Comparison of ENCODE assay signal across 8 cellular contexts in the genomic region with DNA sequence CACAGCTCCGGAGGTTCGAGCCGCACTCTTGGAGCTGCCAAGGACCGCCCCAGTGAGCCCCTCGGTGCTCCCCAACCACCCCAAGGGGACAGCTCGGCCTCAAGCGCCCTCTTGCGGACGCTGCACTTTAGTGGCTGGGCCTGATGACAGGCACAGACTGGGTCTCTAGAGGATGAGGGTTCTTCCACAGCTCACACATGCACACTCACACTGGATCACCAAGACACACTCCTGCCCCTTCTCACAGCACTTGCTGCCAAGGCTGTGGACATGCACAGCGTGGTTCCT. TPM values are rescaled to one million over a fixed set of nuclear protein-coding genes. Genes with fewer than 3 reads are reported as not detected.
DNase-seq lines count a peak whose midpoint lies in the region; ATAC-seq and TF ChIP-seq lines count a peak whose summit lies in the region.

No MANE protein-coding gene starts in this region.

- peaks cover 13% of the 10 kb centered on the region for H3K4me1 Mint-ChIP-seq in activated CD8-positive, alpha-beta memory T cell treated with anti-CD3 and anti-CD28 coated beads, Interleukin-2, amount 10 ng/mL, durations not matched to agents 7 days and 5 days
- H3K4me1 Mint-ChIP-seq in progenitor cell of endocrine pancreas (ENCODE audit: low read depth): peaks cover 5% of the 10 kb centered on the region

- H3K27me3 Mint-ChIP-seq in activated CD8-positive, alpha-beta memory T cell treated with anti-CD3 and anti-CD28 coated beads, Interleukin-2, amount 10 ng/mL, durations not matched to agents 7 days and 5 days: peaks cover 43% of the 10 kb centered on the region
- peaks cover 63% of the 10 kb centered on the region for H3K27me3 Mint-ChIP-seq in progenitor cell of endocrine pancreas

- H3K9ac ChIP-seq in colonic mucosa (ENCODE audit: low read depth in 2 of 2, low read length in 2 of 2): no peak overlapping the region

- H3K9me3 Mint-ChIP-seq in activated CD8-positive, alpha-beta memory T cell treated with anti-CD3 and anti-CD28 coated beads, Interleukin-2, amount 10 ng/mL, durations not matched to agents 7 days and 5 days (ENCODE audit: low read depth): no peaks in the 10 kb centered on the region
- H3K9me3 Mint-ChIP-seq in progenitor cell of endocrine pancreas (ENCODE audit: low read depth): no peaks in the 10 kb centered on the region

- H3K27me3 ChIP-seq in colonic mucosa (peaks cover 13% of the 10 kb centered on the region), body of pancreas (peaks cover 0 to 6% of the 10 kb centered on the region in 2 donors)

- TF ChIP-seq POLR2A in body of pancreas (IDR thresholded peaks at IDR 0.05): no peak

- no peak overlapping the region for H3K4me3 ChIP-seq in colonic mucosa
- no peak overlapping the region for H3K4me3 ChIP-seq in body of pancreas

- intact Hi-C loops in colonic mucosa (cut with DNase I): no loop called here
- intact Hi-C loops in body of pancreas (cut with DNase I): no loop called here

- H3K4me1 ChIP-seq in colonic mucosa (no peaks in the 10 kb centered on the region), body of pancreas (peaks cover 31% of the 10 kb centered on the region)

- CTCF ChIA-PET in activated CD8-positive, alpha-beta memory T cell treated with anti-CD3 and anti-CD28 coated beads, Interleukin-2, amount 10 ng/mL, durations not matched to agents 7 days and 5 days (lab: Charles Lee): interaction anchor here (1.1 to 2.4 kb wide), 3 partner anchors 24 to 126 kb away, joined by 3 to 11 read pairs (median 3); no protein-coding TSS in a partner anchor

- H3K36me3 ChIP-seq in colonic mucosa: no peaks in the 10 kb centered on the region
- no peaks in the 10 kb centered on the region for H3K36me3 ChIP-seq in body of pancreas (replicated peaks in 1 of 2; ENCODE audit: insufficient read depth in 1 of 2, low read depth in 2 of 2)

- no peaks in the 10 kb centered on the region for H3K9me3 ChIP-seq in colonic mucosa
- H3K9me3 ChIP-seq in body of pancreas: no peaks in the 10 kb centered on the region

- H3K36me3 Mint-ChIP-seq in activated CD8-positive, alpha-beta memory T cell treated with anti-CD3 and anti-CD28 coated beads, Interleukin-2, amount 10 ng/mL, durations not matched to agents 7 days and 5 days: no peaks in the 10 kb centered on the region
- no peaks in the 10 kb centered on the region for H3K36me3 Mint-ChIP-seq in progenitor cell of endocrine pancreas (ENCODE audit: insufficient read depth)

- no peak overlapping the region for H3K4me3 Mint-ChIP-seq in activated CD8-positive, alpha-beta memory T cell treated with anti-CD3 and anti-CD28 coated beads, Interleukin-2, amount 10 ng/mL, durations not matched to agents 7 days and 5 days
- H3K4me3 Mint-ChIP-seq in progenitor cell of endocrine pancreas (ENCODE audit: low read depth): no peak overlapping the region

- no peak for ATAC-seq in activated CD8-positive, alpha-beta memory T cell treated with anti-CD3 and anti-CD28 coated beads, Interleukin-2, amount 10 ng/mL, durations not matched to agents 7 days and 5 days
- ATAC-seq in body of pancreas: no peak
- no peak for ATAC-seq in GM21423 (IDR thresholded peaks at IDR 0.05; ENCODE audit: unreplicated experiment)
- no peak for ATAC-seq in GM21619 (IDR thresholded peaks at IDR 0.05; ENCODE audit: unreplicated experiment)

- WGBS in body of pancreas, 2 donors: 56 to 75% methylated on average over 4 to 10 of the region's 10 CpGs

- TF ChIP-seq CTCF in colonic mucosa (IDR thresholded peaks at IDR 0.05) (peak; percentile 39), progenitor cell of endocrine pancreas (IDR thresholded peaks at IDR 0.05; ENCODE audit: unreplicated experiment) (peak; percentile 64), body of pancreas (IDR thresholded peaks at IDR 0.05) (no peak)

- peak; percentile 65 for DNase-seq in activated CD8-positive, alpha-beta memory T cell treated with anti-CD3 and anti-CD28 coated beads for 24 hours
- DNase-seq in activated CD8-positive, alpha-beta memory T cell treated with anti-CD3 and anti-CD28 coated beads, Interleukin-2, amount 10 ng/mL, durations not matched to agents 7 days and 5 days: no peak
- peak; percentile 60 for DNase-seq in NOMO-1 treated with DMSO at 0.1 percent for 48 hours (lab: John Stamatoyannopoulos, UW; ENCODE audit: unreplicated experiment)
- DNase-seq in colonic mucosa: peak; percentile 44
- DNase-seq in progenitor cell of endocrine pancreas (ENCODE audit: low spot score, unreplicated experiment): peak; percentile 51
- DNase-seq in body of pancreas: no peak

- no peak overlapping the region for H3K27ac Mint-ChIP-seq in activated CD8-positive, alpha-beta memory T cell treated with anti-CD3 and anti-CD28 coated beads, Interleukin-2, amount 10 ng/mL, durations not matched to agents 7 days and 5 days
- no peak overlapping the region for H3K27ac Mint-ChIP-seq in progenitor cell of endocrine pancreas

- H3K27ac ChIP-seq in colonic mucosa (no peak overlapping the region), body of pancreas (no peak overlapping the region)

RNA-seq across cellular contexts. Expression of a gene that starts 2.1 kb away (rescaled TPM):
- total RNA-seq in activated CD8-positive, alpha-beta memory T cell treated with anti-CD3 and anti-CD28 coated beads, Interleukin-2, amount 10 ng/mL, durations not matched to agents 7 days and 5 days: under 1 TPM; 0.38 to 0.45 TPM
- total RNA-seq in colonic mucosa (1 to 10 TPM; 1.9 to 3.3 TPM), progenitor cell of endocrine pancreas (0.75 and 1.5 TPM in 2 replicates), body of pancreas (1 to 10 TPM in 1 of 2 donors, under 1 TPM in 1; 0.78 to 1.6 TPM)

RNA-seq across cellular contexts. Expression of a gene that starts 59.3 kb away (rescaled TPM):
- 10 to 100 TPM; 38.0 to 39.7 TPM for total RNA-seq in activated CD8-positive, alpha-beta memory T cell treated with anti-CD3 and anti-CD28 coated beads, Interleukin-2, amount 10 ng/mL, durations not matched to agents 7 days and 5 days
- 1 to 10 TPM; 3.5 to 8.2 TPM for total RNA-seq in colonic mucosa
- 8.9 and 9.3 TPM in 2 replicates for total RNA-seq in progenitor cell of endocrine pancreas
- 1 to 10 TPM; 6.9 to 9.6 TPM for total RNA-seq in body of pancreas

Comparison
In these comparisons a context has a peak if more than half of its experiments do, and no peak if none do; other contexts are left out.
1. DNase-seq: peak in activated CD8-positive, alpha-beta memory T cell treated with anti-CD3 and anti-CD28 coated beads for 24 hours (single experiment), NOMO-1 treated with DMSO at 0.1 percent for 48 hours (single experiment), colonic mucosa (single experiment) and progenitor cell of endocrine pancreas (single experiment); none in activated CD8-positive, alpha-beta memory T cell treated with anti-CD3 and anti-CD28 coated beads, Interleukin-2, amount 10 ng/mL, durations not matched to agents 7 days and 5 days (single experiment) and body of pancreas (0 of 4).
2. CTCF ChIP-seq: peak in colonic mucosa (single experiment) and progenitor cell of endocrine pancreas (single experiment); none in body of pancreas (0 of 7).